Comparison of ENCODE assay signal across 10 cellular contexts in the genomic region with DNA sequence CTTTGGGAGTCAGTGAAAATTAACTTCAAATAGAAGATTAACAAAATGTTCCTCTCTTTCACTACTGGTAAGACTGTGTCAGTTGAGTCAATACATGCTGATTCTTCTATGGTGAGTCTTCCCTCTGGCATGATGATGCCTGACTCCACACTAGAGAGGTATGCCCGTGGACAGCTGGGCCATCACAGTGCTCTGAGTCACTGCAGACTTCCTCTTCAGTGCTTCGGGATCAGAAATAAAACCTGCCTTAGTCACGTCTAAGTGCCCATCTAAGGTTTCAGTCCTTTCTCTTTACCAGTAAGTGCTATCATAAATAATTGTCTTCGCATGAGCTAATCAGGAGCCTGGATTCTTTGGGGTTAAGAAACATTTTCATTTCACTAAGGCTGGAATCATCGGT. TPM values are rescaled to one million over a fixed set of nuclear protein-coding genes. Genes with fewer than 3 reads are reported as not detected.
DNase-seq lines count a peak whose midpoint lies in the region; ATAC-seq and TF ChIP-seq lines count a peak whose summit lies in the region.
"Had no signal": no experiment of that assay in that cellular context is flagged by ENCODE, and none has a peak within 500 bp of the region (broad histone marks: within the 10 kb centered on the region; RNA-seq: fewer than 3 reads in every experiment).

No MANE protein-coding gene starts in this region.

- H3K27me3 ChIP-seq in PC-3 (ENCODE audit: low read length) = no peaks in the 10 kb centered on the region
- no peaks in the 10 kb centered on the region for H3K27me3 ChIP-seq in stomach smooth muscle (ENCODE audit: control insufficient read depth in 1 of 2, insufficient read depth in 2 of 2, low read length in 2 of 2)

- TF ChIP-seq CTCF in PC-3 (conservative IDR thresholded peaks at IDR 0.05; ENCODE audit: low read depth, low read length) = no peak
- TF ChIP-seq CTCF in GM13977 (IDR thresholded peaks at IDR 0.05; ENCODE audit: extremely low read depth, insufficient read depth, missing control alignments) = no peak
- TF ChIP-seq CTCF in progenitor cell of endocrine pancreas (IDR thresholded peaks at IDR 0.05; ENCODE audit: unreplicated experiment) = no peak

- no peaks in the 10 kb centered on the region for H3K9me3 Mint-ChIP-seq in activated naive CD4-positive, alpha-beta T cell treated with anti-CD3 and anti-CD28 coated beads, Interleukin-2, amount 50 U/mL, for 72 hours
- no peaks in the 10 kb centered on the region for H3K9me3 Mint-ChIP-seq in progenitor cell of endocrine pancreas (ENCODE audit: low read depth)
- H3K9me3 Mint-ChIP-seq: nephron had no signal

- peak overlapping the region; percentile 74 for H3K4me2 ChIP-seq in PC-3 (ENCODE audit: low read length)

- no peaks in the 10 kb centered on the region for H3F3A ChIP-seq in PC-3 (ENCODE audit: low read length, unreplicated experiment)

- no peaks in the 10 kb centered on the region for H3K79me2 ChIP-seq in PC-3 (ENCODE audit: low read length)

- peaks cover 46% of the 10 kb centered on the region for H3K4me1 ChIP-seq in PC-3 (ENCODE audit: insufficient read depth, low read length)
- peaks cover 3% of the 10 kb centered on the region for H3K4me1 ChIP-seq in stomach smooth muscle (ENCODE audit: control insufficient read depth, insufficient read depth, low read length)

- no peaks in the 10 kb centered on the region for H4K20me1 ChIP-seq in PC-3 (ENCODE audit: low read length)

- H3K4me3 ChIP-seq in PC-3 (ENCODE audit: low read length) (peak overlapping the region; percentile 48; the same call in 1 of the 2 replicates), stomach smooth muscle (ENCODE audit: low read length in 2 of 2) (peak overlapping the region in 1 of 2 donors; percentile 31)

- H3K4me3 Mint-ChIP-seq in progenitor cell of endocrine pancreas (ENCODE audit: low read depth) = no peak overlapping the region

- H3K9me3 ChIP-seq in PC-3 (ENCODE audit: low read length) (no peaks in the 10 kb centered on the region), stomach smooth muscle (ENCODE audit: control insufficient read depth in 2 of 2, low read length in 2 of 2) (no peaks in the 10 kb centered on the region)

- intact Hi-C loops in PC-3 (cut with micrococcal nuclease) = loop anchor here (2.0 to 5.0 kb wide), 3 partner anchors 52 to 76 kb away; a partner anchor contains a TSS

- peak overlapping the region; percentile 72 for H3K27ac ChIP-seq in PC-3 (ENCODE audit: low read length)
- H3K27ac ChIP-seq in stomach smooth muscle (ENCODE audit: low read length) = peak overlapping the region; percentile 8

- in situ Hi-C loops in GM13977 (cut with MboI; ENCODE audit: low pct_unique_long_range_greater_than_20kb, low sequenced_read_pairs, unreplicated experiment) = no loop called here

- H3K27me3 Mint-ChIP-seq in progenitor cell of endocrine pancreas = no peaks in the 10 kb centered on the region

- POLR2A ChIA-PET in PC-3 (lab: Charles Lee; ENCODE audit: unreplicated experiment) = no interaction called here

- H3K36me3 ChIP-seq in PC-3 (ENCODE audit: low read depth, low read length) = no peaks in the 10 kb centered on the region
- no peaks in the 10 kb centered on the region for H3K36me3 ChIP-seq in stomach smooth muscle (ENCODE audit: control insufficient read depth in 2 of 2, insufficient read depth in 2 of 2, low read length in 2 of 2)

- H3K27ac Mint-ChIP-seq in activated naive CD4-positive, alpha-beta T cell treated with anti-CD3 and anti-CD28 coated beads, Interleukin-2, amount 50 U/mL, for 72 hours = no peak overlapping the region
- H3K27ac Mint-ChIP-seq in progenitor cell of endocrine pancreas = no peak overlapping the region
- H3K27ac Mint-ChIP-seq: nephron had no signal

- H3K9me2 ChIP-seq in PC-3 (replicated peaks; ENCODE audit: low read length) = no peaks in the 10 kb centered on the region

- H3K36me3 Mint-ChIP-seq in activated naive CD4-positive, alpha-beta T cell treated with anti-CD3 and anti-CD28 coated beads, Interleukin-2, amount 50 U/mL, for 72 hours = no peaks in the 10 kb centered on the region
- no peaks in the 10 kb centered on the region for H3K36me3 Mint-ChIP-seq in progenitor cell of endocrine pancreas (ENCODE audit: insufficient read depth)

- CTCF ChIA-PET in PC-3 (lab: Charles Lee) = interaction anchor here (1.0 kb wide), 1 partner anchor 23 kb away, joined by 3 read pairs; no protein-coding TSS in a partner anchor

- no TSS peak for BruUV-seq in PC-3 (replicated peaks; lab: Mats Ljungman, UMichigan)

- H3K9ac ChIP-seq in PC-3 (ENCODE audit: low read length) (peak overlapping the region; percentile 19; the same call in 1 of the 2 replicates), stomach smooth muscle (ENCODE audit: low read length in 2 of 2) (no peak overlapping the region)

- no peak for DNase-seq in activated naive CD4-positive, alpha-beta T cell treated with anti-CD3 and anti-CD28 coated beads, Interleukin-2, amount 50 U/mL, for 72 hours (ENCODE audit: low spot score in 2 of 2)
- DNase-seq in activated naive CD4-positive, alpha-beta T cell treated with Interleukin-2 at 50 U/mL for 16 hours = no peak
- DNase-seq in PC-3 (peak; percentile 94), fibroblast of peridontal ligament (ENCODE audit: extremely low read depth) (peak; percentile 98), GDM1 (lab: John Stamatoyannopoulos, UW) (no peak), GM13977 (ENCODE audit: low spot score) (no peak), progenitor cell of endocrine pancreas (ENCODE audit: low spot score, unreplicated experiment) (no peak)
- DNase-seq: DND-41 had no signal

- H2AFZ ChIP-seq in PC-3 (ENCODE audit: low read length) = no peak overlapping the region

- peak; percentile 44 to 45 for ATAC-seq in activated naive CD4-positive, alpha-beta T cell treated with anti-CD3 and anti-CD28 coated beads, Interleukin-2, amount 50 U/mL, for 72 hours
- ATAC-seq in PC-3 = peak; percentile 98

- no peaks in the 10 kb centered on the region for H3K4me1 Mint-ChIP-seq in progenitor cell of endocrine pancreas (ENCODE audit: low read depth)

RNA-seq across cellular contexts. Expression of a gene that starts 1.6 kb away (rescaled TPM):
- not detected for total RNA-seq in activated naive CD4-positive, alpha-beta T cell treated with anti-CD3 and anti-CD28 coated beads, Interleukin-2, amount 50 U/mL, for 72 hours
- total RNA-seq in PC-3 (2014; rRNA removed) (not detected in 2 replicates), progenitor cell of endocrine pancreas (0.50 and 0.84 TPM in 2 replicates)

RNA-seq across cellular contexts. Expression of a gene that starts 49.1 kb away (rescaled TPM):
- total RNA-seq in activated naive CD4-positive, alpha-beta T cell treated with anti-CD3 and anti-CD28 coated beads, Interleukin-2, amount 50 U/mL, for 72 hours = 100 to 1,000 TPM in 1 of 2 donors, 10 to 100 TPM in 1; 91.9 to 153 TPM
- total RNA-seq in PC-3 (2014; rRNA removed) (42.4 and 56.1 TPM in 2 replicates), progenitor cell of endocrine pancreas (118 and 123 TPM in 2 replicates)

Comparison
In these comparisons a context has a peak if more than half of its experiments do, and no peak if none do; other contexts are left out.
1. DNase-seq: peak in PC-3 (single experiment) and fibroblast of peridontal ligament (single experiment); none in activated naive CD4-positive, alpha-beta T cell treated with anti-CD3 and anti-CD28 coated beads, Interleukin-2, amount 50 U/mL, for 72 hours (0 of 2), activated naive CD4-positive, alpha-beta T cell treated with Interleukin-2 at 50 U/mL for 16 hours (single experiment), GDM1 (single experiment), GM13977 (single experiment) and progenitor cell of endocrine pancreas (single experiment).